ENCODE assay signal across 1 cellular context in genomic region chrX:106038625-106039024, GRCh38.
TF ChIP-seq lines count a peak whose summit lies in the region.

SERPINA7 (minus strand) TSS chrX:106038727; CDS start chrX:106037058, 1,669 bp downstream.

TF ChIP-seq in HepG2, 621 proteins besides CTCF, POLR2A, EP300 and RAD21 (continued from another document and continues in another):
- no peak for TF ChIP-seq ZNF574 (CRISPR knock-in tag; IDR thresholded peaks at IDR 0.05)
- no peak for TF ChIP-seq NFAT5 (CRISPR knock-in tag; IDR thresholded peaks at IDR 0.05)
- no peak for TF ChIP-seq RFX3 (CRISPR knock-in tag; IDR thresholded peaks at IDR 0.05)
- TF ChIP-seq HNRNPK (IDR thresholded peaks at IDR 0.05; ENCODE audit: low read depth, low read length, poor library complexity, severe bottlenecking): no peak
- no peak for TF ChIP-seq ZNF543 (CRISPR knock-in tag; IDR thresholded peaks at IDR 0.05)
- TF ChIP-seq HNF1A (IDR thresholded peaks at IDR 0.05; ENCODE audit: low read depth): peak; percentile 97
- TF ChIP-seq HNF1A (CRISPR knock-in tag; IDR thresholded peaks at IDR 0.05; ENCODE audit: borderline replicate concordance): peak; percentile 98
- no peak for TF ChIP-seq RXRA (CRISPR knock-in tag; IDR thresholded peaks at IDR 0.05)
- TF ChIP-seq NONO (IDR thresholded peaks at IDR 0.05): no peak
- TF ChIP-seq NONO (CRISPR knock-in tag; conservative IDR thresholded peaks at IDR 0.05): no peak
- TF ChIP-seq THAP7 (CRISPR knock-in tag; IDR thresholded peaks at IDR 0.05): no peak
- no peak for TF ChIP-seq SP4 (CRISPR knock-in tag; IDR thresholded peaks at IDR 0.05)
- TF ChIP-seq ZMAT5 (CRISPR knock-in tag; IDR thresholded peaks at IDR 0.05; ENCODE audit: borderline replicate concordance, low read depth): no peak
- TF ChIP-seq ZBTB44 (CRISPR knock-in tag; IDR thresholded peaks at IDR 0.05): no peak
- TF ChIP-seq GLMP (CRISPR knock-in tag; IDR thresholded peaks at IDR 0.05; ENCODE audit: borderline replicate concordance): no peak
- peak; percentile 86 for TF ChIP-seq HNF4A (CRISPR knock-in tag; IDR thresholded peaks at IDR 0.05)
- no peak for TF ChIP-seq ZNF891 (CRISPR knock-in tag; IDR thresholded peaks at IDR 0.05)
- TF ChIP-seq ZMYM4 (CRISPR knock-in tag; IDR thresholded peaks at IDR 0.05): peak; percentile 34; the same call in 1 of the 2 replicates
- no peak for TF ChIP-seq EZH2 (conservative IDR thresholded peaks at IDR 0.05; ENCODE audit: low read depth, low read length)
- no peak for TF ChIP-seq MYNN (CRISPR knock-in tag; IDR thresholded peaks at IDR 0.05; ENCODE audit: low read depth)
- TF ChIP-seq ZNF766 (CRISPR knock-in tag; IDR thresholded peaks at IDR 0.05; ENCODE audit: borderline replicate concordance): no peak
- TF ChIP-seq ZKSCAN5 (CRISPR knock-in tag; IDR thresholded peaks at IDR 0.05): no peak
- no peak for TF ChIP-seq MTA3 (CRISPR knock-in tag; IDR thresholded peaks at IDR 0.05)
- TF ChIP-seq SYNCRIP (IDR thresholded peaks at IDR 0.05; ENCODE audit: insufficient read depth, low read depth, low read length): no peak
- peak; percentile 55; the same call in 1 of the 2 replicates for TF ChIP-seq THAP11 (CRISPR knock-in tag; IDR thresholded peaks at IDR 0.05)
- no peak for TF ChIP-seq ZBTB34 (CRISPR knock-in tag; IDR thresholded peaks at IDR 0.05)
- no peak for TF ChIP-seq IKZF1 (IDR thresholded peaks at IDR 0.05)
- peak; percentile 61; the same call in 1 of the 2 replicates for TF ChIP-seq HDAC2 (CRISPR knock-in tag; IDR thresholded peaks at IDR 0.05)
- no peak for TF ChIP-seq DR1 (CRISPR knock-in tag; IDR thresholded peaks at IDR 0.05)
- TF ChIP-seq FOXM1 (CRISPR knock-in tag; IDR thresholded peaks at IDR 0.05): no peak
- TF ChIP-seq SMAD3 (CRISPR knock-in tag; IDR thresholded peaks at IDR 0.05): no peak
- TF ChIP-seq ZNF691 (CRISPR knock-in tag; IDR thresholded peaks at IDR 0.05; ENCODE audit: borderline replicate concordance, low read depth): no peak
- TF ChIP-seq ZNF432 (CRISPR knock-in tag; IDR thresholded peaks at IDR 0.05; ENCODE audit: borderline replicate concordance): no peak
- no peak for TF ChIP-seq ARNT (IDR thresholded peaks at IDR 0.05)
- no peak for TF ChIP-seq TEAD3 (CRISPR knock-in tag; optimal IDR thresholded peaks at IDR 0.05; ENCODE audit: borderline replicate concordance)
- no peak for TF ChIP-seq TFDP1 (CRISPR knock-in tag; IDR thresholded peaks at IDR 0.05; ENCODE audit: borderline replicate concordance)
- TF ChIP-seq GZF1 (CRISPR knock-in tag; IDR thresholded peaks at IDR 0.05): no peak
- no peak for TF ChIP-seq LRRFIP1 (CRISPR knock-in tag; conservative IDR thresholded peaks at IDR 0.05)
- no peak for TF ChIP-seq ZNF431 (CRISPR knock-in tag; IDR thresholded peaks at IDR 0.05; ENCODE audit: borderline replicate concordance, low read depth)
